17 cellular contexts compared by ENCODE assay signal in the genomic region with DNA sequence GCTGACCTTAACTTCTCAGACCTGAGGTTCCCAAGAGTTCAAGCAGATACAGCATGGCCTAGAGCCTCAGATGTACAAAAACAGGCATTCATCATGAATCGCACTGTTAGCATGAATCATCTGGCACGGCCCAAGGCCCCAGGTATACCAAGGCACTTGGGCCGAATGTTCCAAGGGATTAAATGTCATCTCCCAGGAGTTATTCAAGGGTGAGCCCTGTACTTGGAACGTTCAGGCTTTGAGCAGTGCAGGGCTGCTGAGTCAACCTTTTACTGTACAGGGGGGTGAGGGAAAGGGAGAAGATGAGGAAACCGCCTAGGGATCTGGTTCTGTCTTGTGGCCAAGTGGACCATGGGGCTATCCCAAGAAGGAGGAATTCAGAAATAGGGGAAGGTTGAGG. TPM values are rescaled to one million over a fixed set of nuclear protein-coding genes. Genes with fewer than 3 reads are reported as not detected.
A peak's percentile ranks its signal among the peaks of the same experiment; 100 is the strongest.
DNase-seq lines count a peak whose midpoint lies in the region; ATAC-seq and TF ChIP-seq lines count a peak whose summit lies in the region.
"Had no signal": no experiment of that assay in that cellular context is flagged by ENCODE, and none has a peak within 500 bp of the region (broad histone marks: within the 10 kb centered on the region; RNA-seq: fewer than 3 reads in every experiment).

No MANE protein-coding gene starts in this region.

- H3K27ac ChIP-seq in C4-2B, result peak overlapping the region; percentile 100
- no peak overlapping the region for H3K27ac ChIP-seq in PC-3 (ENCODE audit: low read length)
- H3K27ac ChIP-seq in mammary epithelial cell (ENCODE audit: insufficient read depth, low read depth, low read length), result no peak overlapping the region
- H3K27ac ChIP-seq in prostate gland, result peak overlapping the region; percentile 97 to 98
- H3K27ac ChIP-seq: A549 had no signal

- WGBS in mammary epithelial cell (ENCODE audit: low coverage, missing lambda C conversion rate), result 54% methylated on average over 5 of the region's 5 CpGs
- 55% methylated on average over 5 of the region's 5 CpGs for WGBS in prostate gland

- H3K4me2 ChIP-seq in PC-3 (ENCODE audit: low read length), result no peak overlapping the region
- H3K4me2 ChIP-seq in mammary epithelial cell (ENCODE audit: insufficient read depth, low read depth, low read length), result no peak overlapping the region
- H3K4me2 ChIP-seq: A549 had no signal

- POLR2A ChIA-PET in PC-3 (lab: Charles Lee; ENCODE audit: unreplicated experiment), result no interaction called here

- TF ChIP-seq CTCF in C4-2B (conservative IDR thresholded peaks at IDR 0.05), result no peak
- no peak for TF ChIP-seq CTCF in PC-3 (conservative IDR thresholded peaks at IDR 0.05; ENCODE audit: low read depth, low read length)
- TF ChIP-seq CTCF in mammary epithelial cell (conservative IDR thresholded peaks at IDR 0.05 in 1 of 2, IDR thresholded peaks at IDR 0.05 in 1 of 2; ENCODE audit: extremely low read depth in 1 of 2, insufficient read depth in 1 of 2, low read depth in 1 of 2, low read length in 2 of 2), result no peak
- no peak for TF ChIP-seq CTCF in prostate gland (IDR thresholded peaks at IDR 0.05)

- BruUV-seq in PC-3 (replicated peaks; lab: Mats Ljungman, UMichigan) (no TSS peak), mammary epithelial cell (replicated peaks; lab: Mats Ljungman, UMichigan) (no TSS peak)

- H3K9ac ChIP-seq in PC-3 (ENCODE audit: low read length) (no peak overlapping the region), mammary epithelial cell (ENCODE audit: insufficient read depth, low read length) (no peak overlapping the region)

- no peak for TF ChIP-seq POLR2A in prostate gland (IDR thresholded peaks at IDR 0.05)

- no peaks in the 10 kb centered on the region for H3K9me2 ChIP-seq in PC-3 (replicated peaks; ENCODE audit: low read length)

- H3K79me2 ChIP-seq in PC-3 (ENCODE audit: low read length), result no peaks in the 10 kb centered on the region
- no peaks in the 10 kb centered on the region for H3K79me2 ChIP-seq in mammary epithelial cell (ENCODE audit: insufficient read depth, low read length)

- DNase-seq in PC-3, result peak; percentile 69
- DNase-seq in mammary epithelial cell, result peak; percentile 40
- peak; percentile 78 for DNase-seq in prostate gland (ENCODE audit: low spot score)
- DNase-seq in 8988T, result no peak
- no peak for DNase-seq in MV-4-11 (lab: John Stamatoyannopoulos, UW)
- DNase-seq: CD8-positive, alpha-beta T cell; DND-41; GF-D8; H7 had no signal

- intact Hi-C loops in PC-3 (cut with micrococcal nuclease) (no loop called here), mammary epithelial cell (cut with micrococcal nuclease) (no loop called here), prostate gland (cut with DNase I) (no loop called here)

- no peak overlapping the region for H3K4me3 ChIP-seq in PC-3 (ENCODE audit: low read length)
- no peak overlapping the region for H3K4me3 ChIP-seq in mammary epithelial cell (replicated peaks in 1 of 3; ENCODE audit: insufficient read depth in 1 of 3, low read depth in 2 of 3, low read length in 3 of 3)
- H3K4me3 ChIP-seq in prostate gland, result peak overlapping the region in 1 of 2 donors; percentile 61
- H3K4me3 ChIP-seq: A549, K562 had no signal

- H4K20me1 ChIP-seq in PC-3 (ENCODE audit: low read length) (no peaks in the 10 kb centered on the region), mammary epithelial cell (ENCODE audit: insufficient read depth, low read length) (no peaks in the 10 kb centered on the region)

- no peaks in the 10 kb centered on the region for H3K4me1 ChIP-seq in PC-3 (ENCODE audit: insufficient read depth, low read length)
- H3K4me1 ChIP-seq in mammary epithelial cell (ENCODE audit: insufficient read depth, low read length), result no peaks in the 10 kb centered on the region
- H3K4me1 ChIP-seq in prostate gland (replicated peaks), result no peaks in the 10 kb centered on the region
- H3K4me1 ChIP-seq: A549, Caco-2 had no signal

- dilution Hi-C loops in mammary epithelial cell (cut with HindIII; ENCODE audit: low sequenced_read_pairs), result loop anchor here (10.0 kb wide), 1 partner anchor 204 kb away; a partner anchor contains a TSS

- H3F3A ChIP-seq in PC-3 (ENCODE audit: low read length, unreplicated experiment), result no peaks in the 10 kb centered on the region

- no peak overlapping the region for H2AFZ ChIP-seq in PC-3 (ENCODE audit: low read length)
- no peak overlapping the region for H2AFZ ChIP-seq in mammary epithelial cell (ENCODE audit: low read depth, low read length)

- peaks cover 89% of the 10 kb centered on the region for H3K27me3 ChIP-seq in PC-3 (ENCODE audit: low read length)
- H3K27me3 ChIP-seq in mammary epithelial cell (ENCODE audit: insufficient read depth, low read length), result peaks cover 9% of the 10 kb centered on the region
- no peaks in the 10 kb centered on the region for H3K27me3 ChIP-seq in prostate gland (replicated peaks; ENCODE audit: insufficient read depth)
- H3K27me3 ChIP-seq: BE2C had no signal

- ATAC-seq in PC-3, result peak; percentile 24; the same call in 1 of the 2 replicates
- ATAC-seq in GM21381 (IDR thresholded peaks at IDR 0.05; ENCODE audit: unreplicated experiment), result no peak
- ATAC-seq: A549; CD8-positive, alpha-beta T cell; K562 had no signal

- in situ Hi-C loops in mammary epithelial cell (cut with MboI; ENCODE audit: low sequenced_read_pairs in 2 of 2), result no loop called here

- no peaks in the 10 kb centered on the region for H3K36me3 ChIP-seq in PC-3 (ENCODE audit: low read depth, low read length)
- no peaks in the 10 kb centered on the region for H3K36me3 ChIP-seq in mammary epithelial cell (ENCODE audit: insufficient read depth, low read length)
- peaks cover 0 to 10% of the 10 kb centered on the region in 2 donors for H3K36me3 ChIP-seq in prostate gland
- H3K36me3 ChIP-seq: BE2C had no signal

- H3K9me3 ChIP-seq in PC-3 (ENCODE audit: low read length) (no peaks in the 10 kb centered on the region), mammary epithelial cell (replicated peaks; ENCODE audit: insufficient read depth, low read length) (no peaks in the 10 kb centered on the region), prostate gland (no peaks in the 10 kb centered on the region)
- H3K9me3 ChIP-seq: BE2C had no signal

- CTCF ChIA-PET in PC-3 (lab: Charles Lee), result no interaction called here
- CTCF ChIA-PET in mammary epithelial cell (lab: Charles Lee; ENCODE audit: low non-redundant PET), result no interaction called here

RNA-seq across cellular contexts. Expression of a gene that starts 6.3 kb away (rescaled TPM):
- not detected in 2 replicates for total RNA-seq in PC-3 (2014; rRNA removed)
- total RNA-seq in mammary epithelial cell, result not detected
- not detected for polyA plus RNA-seq in mammary epithelial cell
- polyA minus RNA-seq in mammary epithelial cell, result not detected
- over 10,000 TPM in 1 of 2 donors, 1,000 to 10,000 TPM in 1; 7,620 to 35,247 TPM for total RNA-seq in prostate gland
- total RNA-seq: Caco-2; CD8-positive, alpha-beta T cell; H7; K562 had no signal
- polyA plus RNA-seq: A549, AG04450, CD14-positive monocyte, K562 had no signal

RNA-seq across cellular contexts. Expression of a gene that starts 12.2 kb away (rescaled TPM):
- total RNA-seq in PC-3 (2014; rRNA removed), result not detected in 2 replicates
- total RNA-seq in mammary epithelial cell, result not detected
- not detected for polyA plus RNA-seq in mammary epithelial cell
- polyA minus RNA-seq in mammary epithelial cell, result not detected
- over 10,000 TPM in 1 of 2 donors, 1,000 to 10,000 TPM in 1; 3,344 to 10,024 TPM for total RNA-seq in prostate gland
- total RNA-seq: Caco-2; CD8-positive, alpha-beta T cell; H7 had no signal
- polyA plus RNA-seq: AG04450, CD14-positive monocyte had no signal

RNA-seq across cellular contexts. Expression of a gene that starts 27.7 kb away (rescaled TPM):
- total RNA-seq in PC-3 (2014; rRNA removed), result 1.3 TPM in 1 of 2 replicates, not detected in the other
- not detected for total RNA-seq in mammary epithelial cell
- polyA plus RNA-seq in mammary epithelial cell, result not detected
- polyA minus RNA-seq in mammary epithelial cell, result not detected
- 1 to 10 TPM; 4.0 to 8.5 TPM for total RNA-seq in prostate gland
- total RNA-seq: Caco-2; CD8-positive, alpha-beta T cell; H7; K562 had no signal
- polyA plus RNA-seq: A549, AG04450, CD14-positive monocyte, K562 had no signal

RNA-seq across cellular contexts. Expression of a gene that starts 37.4 kb away (rescaled TPM):
- not detected in 2 replicates for total RNA-seq in PC-3 (2014; rRNA removed)
- under 1 TPM in 1 of 2 donors, not detected in 1; 0.54 TPM for total RNA-seq in mammary epithelial cell
- 0.63 TPM for polyA plus RNA-seq in mammary epithelial cell
- polyA minus RNA-seq in mammary epithelial cell, result 7.7 TPM
- 10 to 100 TPM in 1 of 2 donors, 1 to 10 TPM in 1; 8.3 to 45.2 TPM for total RNA-seq in prostate gland
- total RNA-seq: CD8-positive, alpha-beta T cell; H7 had no signal
- polyA plus RNA-seq: AG04450 had no signal

RNA-seq across cellular contexts. Expression of a gene that starts 50.2 kb away (rescaled TPM):
- not detected in 2 replicates for total RNA-seq in PC-3 (2014; rRNA removed)
- total RNA-seq in mammary epithelial cell, result not detected
- polyA plus RNA-seq in mammary epithelial cell, result not detected
- polyA minus RNA-seq in mammary epithelial cell, result not detected
- total RNA-seq in prostate gland, result 100 to 1,000 TPM; 188 to 330 TPM
- total RNA-seq: Caco-2; CD8-positive, alpha-beta T cell; H7; K562 had no signal
- polyA plus RNA-seq: A549, AG04450, CD14-positive monocyte, K562 had no signal

Comparison
In these comparisons a context has a peak if more than half of its experiments do, and no peak if none do; other contexts are left out.
1. H3K27ac ChIP-seq: peak in C4-2B (single experiment) and prostate gland (2 of 2); none in PC-3 (single experiment) and mammary epithelial cell (single experiment).
2. DNase-seq: peak in PC-3 (single experiment), mammary epithelial cell (single experiment) and prostate gland (single experiment); none in 8988T (single experiment) and MV-4-11 (single experiment).
3. RNA of a gene that starts 6.3 kb away (total RNA-seq): 7,620 to 35,247 TPM in prostate gland; not detected in PC-3 and not detected in mammary epithelial cell; every median in the first group is over 1,000 times any median in the second.
4. RNA of a gene that starts 12.2 kb away (total RNA-seq): 3,344 to 10,024 TPM in prostate gland; not detected in PC-3 and not detected in mammary epithelial cell; every median in the first group is over 1,000 times any median in the second.